Comparison of ENCODE assay signal across 1 cellular context in the genomic region with DNA sequence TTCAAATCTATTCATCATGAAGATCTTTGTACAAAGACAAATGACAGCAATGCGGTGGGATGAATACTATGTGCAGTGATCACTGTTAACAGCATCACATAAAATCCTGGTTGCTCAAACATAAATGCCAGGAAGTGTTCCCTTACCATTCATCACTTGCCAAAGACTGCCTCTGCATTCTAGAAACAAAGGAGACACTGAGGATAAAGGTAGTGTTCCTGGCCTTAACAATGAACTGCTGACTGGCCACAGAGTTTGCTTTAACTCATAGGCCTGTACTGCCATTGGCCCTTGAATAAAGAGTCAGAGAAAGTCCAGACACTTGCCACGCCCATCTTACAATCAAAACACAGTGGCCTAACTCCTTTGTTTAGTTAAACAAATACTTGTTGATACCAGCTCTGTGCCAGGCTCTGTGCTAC.
TF ChIP-seq lines count a peak whose summit lies in the region.

No MANE protein-coding gene starts in this region.

TF ChIP-seq in SK-N-SH treated with all-trans-retinoic acid at 6 μM for 48 hours, 23 proteins besides CTCF, POLR2A, EP300 and RAD21 (continued from another document):
- TF ChIP-seq, protein P1, sequence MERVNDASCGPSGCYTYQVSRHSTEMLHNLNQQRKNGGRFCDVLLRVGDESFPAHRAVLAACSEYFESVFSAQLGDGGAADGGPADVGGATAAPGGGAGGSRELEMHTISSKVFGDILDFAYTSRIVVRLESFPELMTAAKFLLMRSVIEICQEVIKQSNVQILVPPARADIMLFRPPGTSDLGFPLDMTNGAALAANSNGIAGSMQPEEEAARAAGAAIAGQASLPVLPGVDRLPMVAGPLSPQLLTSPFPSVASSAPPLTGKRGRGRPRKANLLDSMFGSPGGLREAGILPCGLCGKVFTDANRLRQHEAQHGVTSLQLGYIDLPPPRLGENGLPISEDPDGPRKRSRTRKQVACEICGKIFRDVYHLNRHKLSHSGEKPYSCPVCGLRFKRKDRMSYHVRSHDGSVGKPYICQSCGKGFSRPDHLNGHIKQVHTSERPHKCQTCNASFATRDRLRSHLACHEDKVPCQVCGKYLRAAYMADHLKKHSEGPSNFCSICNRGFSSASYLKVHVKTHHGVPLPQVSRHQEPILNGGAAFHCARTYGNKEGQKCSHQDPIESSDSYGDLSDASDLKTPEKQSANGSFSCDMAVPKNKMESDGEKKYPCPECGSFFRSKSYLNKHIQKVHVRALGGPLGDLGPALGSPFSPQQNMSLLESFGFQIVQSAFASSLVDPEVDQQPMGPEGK (CRISPR knock-in tag; IDR thresholded peaks at IDR 0.05; ENCODE audit: borderline replicate concordance), result no peak
- no peak for TF ChIP-seq CSDC2 (CRISPR knock-in tag; IDR thresholded peaks at IDR 0.05)
